In genomic region chr14:91940209-91940608, GRCh38 we compare ENCODE assay signal across 9 cellular contexts. TPM values are rescaled to one million over a fixed set of nuclear protein-coding genes. Genes with fewer than 3 reads are reported as not detected.
"Had no signal": no experiment of that assay in that cellular context is flagged by ENCODE, and none has a peak within 500 bp of the region (broad histone marks: within the 10 kb centered on the region; RNA-seq: fewer than 3 reads in every experiment).

No MANE protein-coding gene starts in this region.

- ATAC-seq: K562 had no signal

- H3K27ac ChIP-seq: HL-60, KMS-11 had no signal

- H3K36me3 Mint-ChIP-seq: IgD-negative memory B cell had no signal

- H3K9me3 Mint-ChIP-seq: IgD-negative memory B cell had no signal

- H3K4me2 ChIP-seq: KMS-11 had no signal

- H3K9ac ChIP-seq: KMS-11 had no signal

- H3K27ac Mint-ChIP-seq: IgD-negative memory B cell had no signal

- FAIRE-seq: HTR-8/SVneo, K562 had no signal

- H3K4me3 Mint-ChIP-seq: IgD-negative memory B cell had no signal

- H3K4me3 ChIP-seq: K562 had no signal

- DNase-seq: IMR-90, KBM-7, KG1 had no signal

RNA-seq across cellular contexts. Expression of gene FBLN5, which starts 7.3 kb away (rescaled TPM):
- total RNA-seq: HT-29 had no signal
